ENCODE assay signal across 15 cellular contexts in genomic region chr12:123931686-123932321, GRCh38. TPM values are rescaled to one million over a fixed set of nuclear protein-coding genes. Genes with fewer than 3 reads are reported as not detected.
A peak's percentile ranks its signal among the peaks of the same experiment; 100 is the strongest.
DNase-seq lines count a peak whose midpoint lies in the region; ATAC-seq and TF ChIP-seq lines count a peak whose summit lies in the region.
"Had no signal": no experiment of that assay in that cellular context is flagged by ENCODE, and none has a peak within 500 bp of the region (broad histone marks: within the 10 kb centered on the region; RNA-seq: fewer than 3 reads in every experiment).

No MANE protein-coding gene starts in this region.

- H3K27ac Mint-ChIP-seq in activated CD4-positive, alpha-beta T cell treated with anti-CD3 and anti-CD28 coated beads for 36 hours = no peak overlapping the region
- H3K27ac Mint-ChIP-seq in activated naive CD8-positive, alpha-beta T cell = peak overlapping the region; percentile 5
- no peak overlapping the region for H3K27ac Mint-ChIP-seq in WTC11
- H3K27ac Mint-ChIP-seq: stimulated activated naive CD8-positive, alpha-beta T cell treated with anti-CD3 and anti-CD28 coated beads, Interleukin-15, Interleukin-2, amounts not matched to agents 100 ng/mL and 50 ng/mL, for 24 hours had no signal

- peaks cover 7% of the 10 kb centered on the region; the same call in 1 of the 2 replicates for H3K36me3 ChIP-seq in KOPT-K1 (ENCODE audit: insufficient read depth, low read length)

- peak overlapping the region; percentile 37 for H3K4me3 Mint-ChIP-seq in activated CD4-positive, alpha-beta T cell treated with anti-CD3 and anti-CD28 coated beads for 36 hours
- H3K4me3 Mint-ChIP-seq in activated naive CD8-positive, alpha-beta T cell = peak overlapping the region; percentile 73
- no peak overlapping the region for H3K4me3 Mint-ChIP-seq in WTC11
- H3K4me3 Mint-ChIP-seq: stimulated activated naive CD8-positive, alpha-beta T cell treated with anti-CD3 and anti-CD28 coated beads, Interleukin-15, Interleukin-2, amounts not matched to agents 100 ng/mL and 50 ng/mL, for 24 hours had no signal

- H3K36me3 Mint-ChIP-seq in activated CD4-positive, alpha-beta T cell treated with anti-CD3 and anti-CD28 coated beads for 36 hours (ENCODE audit: low read depth) = peaks cover 2% of the 10 kb centered on the region
- peaks cover 2% of the 10 kb centered on the region for H3K36me3 Mint-ChIP-seq in activated naive CD8-positive, alpha-beta T cell
- H3K36me3 Mint-ChIP-seq in WTC11 = no peaks in the 10 kb centered on the region

- intact Hi-C loops in activated CD4-positive, alpha-beta T cell treated with anti-CD3 and anti-CD28 coated beads for 36 hours (cut with DNase I, micrococcal nuclease) = no loop called here

- peaks cover 3% of the 10 kb centered on the region for H3K27me3 Mint-ChIP-seq in activated CD4-positive, alpha-beta T cell treated with anti-CD3 and anti-CD28 coated beads for 36 hours
- no peaks in the 10 kb centered on the region for H3K27me3 Mint-ChIP-seq in activated naive CD8-positive, alpha-beta T cell
- H3K27me3 Mint-ChIP-seq in WTC11 (ENCODE audit: low read depth) = peaks cover 7% of the 10 kb centered on the region
- H3K27me3 Mint-ChIP-seq: stimulated activated naive CD8-positive, alpha-beta T cell treated with anti-CD3 and anti-CD28 coated beads, Interleukin-15, Interleukin-2, amounts not matched to agents 100 ng/mL and 50 ng/mL, for 24 hours had no signal

- peaks cover 13% of the 10 kb centered on the region for H3K4me1 Mint-ChIP-seq in activated CD4-positive, alpha-beta T cell treated with anti-CD3 and anti-CD28 coated beads for 36 hours
- H3K4me1 Mint-ChIP-seq in activated naive CD8-positive, alpha-beta T cell (ENCODE audit: low read depth) = peaks cover 25% of the 10 kb centered on the region
- H3K4me1 Mint-ChIP-seq in WTC11 = no peaks in the 10 kb centered on the region

- H3K27ac ChIP-seq in KOPT-K1 (ENCODE audit: low read depth, low read length, poor library complexity, severe bottlenecking) = peak overlapping the region; percentile 29

- in situ Hi-C loops in GM13977 (cut with MboI; ENCODE audit: low pct_unique_long_range_greater_than_20kb, low sequenced_read_pairs, unreplicated experiment) = no loop called here

- H3K9me3 Mint-ChIP-seq in activated CD4-positive, alpha-beta T cell treated with anti-CD3 and anti-CD28 coated beads for 36 hours (ENCODE audit: low read depth) = no peaks in the 10 kb centered on the region
- H3K9me3 Mint-ChIP-seq in activated naive CD8-positive, alpha-beta T cell (ENCODE audit: low read depth) = no peaks in the 10 kb centered on the region
- H3K9me3 Mint-ChIP-seq in WTC11 = no peaks in the 10 kb centered on the region
- H3K9me3 Mint-ChIP-seq: stimulated activated naive CD8-positive, alpha-beta T cell treated with anti-CD3 and anti-CD28 coated beads, Interleukin-15, Interleukin-2, amounts not matched to agents 100 ng/mL and 50 ng/mL, for 24 hours had no signal

- TF ChIP-seq CTCF in WTC11 (IDR thresholded peaks at IDR 0.05) = no peak
- TF ChIP-seq CTCF in GM13977 (IDR thresholded peaks at IDR 0.05; ENCODE audit: extremely low read depth, insufficient read depth, missing control alignments) = no peak

- CTCF ChIA-PET in activated CD4-positive, alpha-beta T cell treated with anti-CD3 and anti-CD28 coated beads for 36 hours (lab: Charles Lee) = interaction anchor here (1.6 kb wide), 1 partner anchor 30 kb away, joined by 6 read pairs; no protein-coding TSS in a partner anchor
- CTCF ChIA-PET in WTC11 (lab: Charles Lee) = interaction anchor here (0.7 to 1.2 kb wide), 5 partner anchors 9 to 77 kb away, joined by 3 to 5 read pairs (median 4); no protein-coding TSS in a partner anchor

- no peaks in the 10 kb centered on the region for H3K9me3 ChIP-seq in KOPT-K1 (ENCODE audit: insufficient read depth, low read length, poor library complexity, severe bottlenecking)

- POLR2A ChIA-PET in activated CD4-positive, alpha-beta T cell treated with anti-CD3 and anti-CD28 coated beads for 36 hours (lab: Charles Lee) = interaction anchor here (0.5 kb wide), 1 partner anchor 1214 kb away, joined by 7 read pairs; no protein-coding TSS in a partner anchor
- POLR2A ChIA-PET in WTC11 (lab: Charles Lee) = interaction anchor here (0.7 kb wide), 2 partner anchors 101 to 572 kb away, joined by 3 to 7 read pairs; no protein-coding TSS in a partner anchor

- peak; percentile 84 for ATAC-seq in activated CD4-positive, alpha-beta T cell treated with anti-CD3 and anti-CD28 coated beads for 36 hours
- ATAC-seq in WTC11 (no peak), HG03175 (IDR thresholded peaks at IDR 0.05; ENCODE audit: unreplicated experiment) (no peak)
- ATAC-seq: HepG2 had no signal

- DNase-seq in activated CD4-positive, alpha-beta T cell treated with anti-CD3 and anti-CD28 coated beads for 36 hours = peak; percentile 62
- peak; percentile 17 for DNase-seq in stimulated activated CD4-positive, alpha-beta T cell treated with anti-CD3 and anti-CD28 coated beads, Interleukin-4, amount 100 ng/mL, for 1 hour
- DNase-seq in WTC11 (ENCODE audit: low spot score) (no peak), GM13977 (ENCODE audit: low spot score) (no peak)
- DNase-seq: hippocampal formation, mammary epithelial cell, NCI-H1417 treated with DMSO at 0.1 percent for 48 hours, NCI-H524, nucleus accumbens, SHP77 treated with DMSO at 0.1 percent for 48 hours had no signal

TF ChIP-seq in WTC11, 78 proteins besides CTCF, POLR2A, EP300 and RAD21 (continues in another document):
- TF ChIP-seq ZBTB21 (CRISPR knock-in tag; IDR thresholded peaks at IDR 0.05; ENCODE audit: borderline replicate concordance) (no peak), SP1 (CRISPR knock-in tag; conservative IDR thresholded peaks at IDR 0.05) (no peak), ZSCAN18 (CRISPR knock-in tag; IDR thresholded peaks at IDR 0.05) (no peak), FOXP4 (CRISPR knock-in tag; IDR thresholded peaks at IDR 0.05) (no peak), ZNF219 (CRISPR knock-in tag; IDR thresholded peaks at IDR 0.05; ENCODE audit: borderline replicate concordance) (no peak), NR3C1 (CRISPR knock-in tag; conservative IDR thresholded peaks at IDR 0.05; ENCODE audit: low read depth) (no peak), AFF4 (CRISPR knock-in tag; IDR thresholded peaks at IDR 0.05; ENCODE audit: borderline replicate concordance) (no peak)

RNA-seq across cellular contexts. Expression of gene CCDC92, which starts 40.8 kb away (rescaled TPM):
- total RNA-seq in activated CD4-positive, alpha-beta T cell treated with anti-CD3 and anti-CD28 coated beads for 36 hours = 10 to 100 TPM in 1 of 2 experiments, 1 to 10 TPM in 1; 8.7 to 11.0 TPM
- 1.8 to 2.7 TPM (median 2.0 TPM) in 3 replicates for total RNA-seq in WTC11 (2021)

RNA-seq across cellular contexts. Expression of gene ZNF664, which starts 41.2 kb away (rescaled TPM):
- 10 to 100 TPM; 46.4 to 48.3 TPM for total RNA-seq in activated CD4-positive, alpha-beta T cell treated with anti-CD3 and anti-CD28 coated beads for 36 hours
- 52.6 to 61.7 TPM (median 58.9 TPM) in 3 replicates for total RNA-seq in WTC11 (2021)

Comparison
In these comparisons a context has a peak if more than half of its experiments do, and no peak if none do; other contexts are left out.
1. DNase-seq: peak in activated CD4-positive, alpha-beta T cell treated with anti-CD3 and anti-CD28 coated beads for 36 hours (single experiment) and stimulated activated CD4-positive, alpha-beta T cell treated with anti-CD3 and anti-CD28 coated beads, Interleukin-4, amount 100 ng/mL, for 1 hour (single experiment); none in WTC11 (single experiment) and GM13977 (single experiment).